ENCODE assay signal across 22 cellular contexts in the genomic region with DNA sequence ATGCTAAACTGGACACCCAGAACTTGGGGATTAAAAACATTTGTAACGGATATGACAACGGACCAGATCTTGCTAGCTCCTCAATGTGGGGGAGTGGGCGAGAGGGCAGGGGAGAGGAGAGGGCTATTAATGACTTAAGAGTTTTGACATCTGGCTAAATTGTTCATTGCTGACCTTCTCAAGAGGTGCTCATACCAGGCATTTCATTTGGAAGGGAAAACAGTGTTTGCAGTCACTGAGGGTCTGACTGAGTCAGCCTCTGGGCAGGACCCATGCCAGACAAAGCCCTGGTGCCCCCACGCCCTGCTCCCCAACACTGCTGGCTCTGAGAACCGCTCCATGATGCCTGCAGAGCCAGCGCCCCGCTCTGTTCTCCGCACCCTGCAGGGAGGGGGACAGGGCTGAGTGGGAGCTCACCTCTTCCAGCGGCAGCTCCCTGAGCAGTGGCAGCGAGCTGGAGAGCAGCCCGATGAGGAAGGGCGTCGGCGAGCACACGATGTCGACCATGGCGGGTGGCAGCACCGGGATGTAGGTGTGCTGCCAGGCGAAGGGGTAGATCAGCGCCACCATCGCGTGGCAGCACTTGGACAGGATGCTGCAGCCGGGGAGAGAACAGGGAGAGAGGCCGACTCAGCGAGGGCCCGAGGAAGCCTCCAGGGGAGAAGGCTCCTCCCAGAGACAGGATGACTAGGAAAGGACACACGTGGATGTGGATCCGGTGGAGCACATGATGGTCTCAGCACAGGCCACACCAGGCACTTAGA. TPM values are rescaled to one million over a fixed set of nuclear protein-coding genes. Genes with fewer than 3 reads are reported as not detected.
DNase-seq lines count a peak whose midpoint lies in the region; ATAC-seq, FAIRE-seq and TF ChIP-seq lines count a peak whose summit lies in the region.
"Had no signal": no experiment of that assay in that cellular context is flagged by ENCODE, and none has a peak within 500 bp of the region (broad histone marks: within the 10 kb centered on the region; RNA-seq: fewer than 3 reads in every experiment).

No MANE protein-coding gene starts in this region.

- H3K4me3 ChIP-seq in astrocyte of the spinal cord (ENCODE audit: low read depth, low read length) (no peak overlapping the region), mesendoderm (ENCODE audit: low read length) (no peak overlapping the region), brain microvascular endothelial cell (ENCODE audit: low read depth, low read length) (no peak overlapping the region)
- H3K4me3 ChIP-seq: right lobe of liver, transverse colon had no signal

- no peak overlapping the region for H4K5ac ChIP-seq in mesendoderm (ENCODE audit: low read length)

- H3K36me3 ChIP-seq in mesendoderm (ENCODE audit: control insufficient read depth, insufficient read depth, low read length) (no peaks in the 10 kb centered on the region), brain microvascular endothelial cell (replicated peaks) (no peaks in the 10 kb centered on the region)
- H3K36me3 ChIP-seq: neutrophil, right lobe of liver, transverse colon had no signal

- no peak for FAIRE-seq in H54 (lab: Jason Lieb, UNC)

- WGBS in mesendoderm (ENCODE audit: extremely low coverage, insufficient coverage, low lambda C conversion rate) = no CpG with 5 or more reads among the region's 28 CpGs

- TF ChIP-seq POLR2A in H54 (IDR thresholded peaks at IDR 0.05; ENCODE audit: low read depth, low read length) = no peak

- H3K79me2 ChIP-seq in mesendoderm (ENCODE audit: control insufficient read depth, insufficient read depth, low read length) = no peaks in the 10 kb centered on the region

- H3K56ac ChIP-seq in mesendoderm (ENCODE audit: low read length) = peak overlapping the region; percentile 15

- H3K23ac ChIP-seq in mesendoderm (ENCODE audit: low read length) = no peak overlapping the region

- no peak overlapping the region for H2BK120ac ChIP-seq in mesendoderm (ENCODE audit: low read depth, low read length)

- H4K8ac ChIP-seq in mesendoderm (ENCODE audit: low read depth, low read length) = no peak overlapping the region

- H3K4me1 ChIP-seq in mesendoderm (ENCODE audit: control insufficient read depth, low read depth, low read length) = no peaks in the 10 kb centered on the region
- H3K4me1 ChIP-seq: right lobe of liver had no signal

- H2AK5ac ChIP-seq in mesendoderm (ENCODE audit: low read length) = no peak overlapping the region

- DNase-seq in A172 (ENCODE audit: low spot score) = peak; percentile 38
- DNase-seq in H54 (ENCODE audit: insufficient read length, low spot score) = peak; percentile 53
- DNase-seq in astrocyte of the spinal cord (ENCODE audit: low read depth, low spot score) = peak; percentile 35
- DNase-seq in mesendoderm = no peak
- DNase-seq in brain microvascular endothelial cell = no peak
- DNase-seq in COR-L47 (lab: John Stamatoyannopoulos, UW) = no peak
- DNase-seq: ACHN; activated CD4-positive, alpha-beta T cell treated with anti-CD3 and anti-CD28 coated beads for 4 hours; activated gamma-delta T cell; CD4-positive, CD25-positive, alpha-beta regulatory T cell; DND-41; left colon; midbrain; NCI-H1105 treated with DMSO at 0.1 percent for 48 hours; NCI-H82; PC-3; right lobe of liver; stimulated activated naive CD8-positive, alpha-beta T cell treated with anti-CD3 and anti-CD28 coated beads, Interleukin-15, Interleukin-2, amounts not matched to agents 100 U/mL and 50 U/mL, for 24 hours; transverse colon had no signal

- H3K9ac ChIP-seq in mesendoderm (ENCODE audit: low read length) = no peak overlapping the region

- no peak overlapping the region for H2BK15ac ChIP-seq in mesendoderm (replicated peaks; ENCODE audit: low read depth)

- no peak overlapping the region for H3K4ac ChIP-seq in mesendoderm (ENCODE audit: low read depth, low read length)

- in situ Hi-C loops in astrocyte of the spinal cord (cut with HindIII; ENCODE audit: low sequenced_read_pairs) = no loop called here
- in situ Hi-C loops in brain microvascular endothelial cell (cut with HindIII; ENCODE audit: low pct_ligation_motif_present, low sequenced_read_pairs) = no loop called here

- H3K27ac ChIP-seq in mesendoderm (ENCODE audit: low read depth, low read length) (no peak overlapping the region), brain microvascular endothelial cell (no peak overlapping the region)
- H3K27ac ChIP-seq: neutrophil, right lobe of liver, transverse colon had no signal

- ATAC-seq in HG02798 (IDR thresholded peaks at IDR 0.05; ENCODE audit: poor library complexity, unreplicated experiment) (no peak), GM21737 (IDR thresholded peaks at IDR 0.05; ENCODE audit: unreplicated experiment) (no peak)
- ATAC-seq: stimulated activated naive CD8-positive, alpha-beta T cell treated with anti-CD3 and anti-CD28 coated beads, Interleukin-15, Interleukin-2, amounts not matched to agents 100 U/mL and 50 U/mL, for 24 hours had no signal

- H2BK5ac ChIP-seq in mesendoderm (ENCODE audit: low read length) = no peak overlapping the region

- H3K27me3 ChIP-seq in mesendoderm (ENCODE audit: insufficient read depth, low read length, poor library complexity) (no peaks in the 10 kb centered on the region), brain microvascular endothelial cell (replicated peaks) (no peaks in the 10 kb centered on the region)
- H3K27me3 ChIP-seq: right lobe of liver, transverse colon had no signal

- H3K18ac ChIP-seq in mesendoderm (ENCODE audit: low read length) = no peak overlapping the region

- H3K79me1 ChIP-seq in mesendoderm (ENCODE audit: low read length) = no peaks in the 10 kb centered on the region

- TF ChIP-seq CTCF in astrocyte of the spinal cord (IDR thresholded peaks at IDR 0.05; ENCODE audit: low read depth, low read length) = no peak
- TF ChIP-seq CTCF in brain microvascular endothelial cell (IDR thresholded peaks at IDR 0.05; ENCODE audit: low read depth, low read length, missing control alignments) = no peak

- no peak overlapping the region for H3K4me2 ChIP-seq in mesendoderm (ENCODE audit: low read length)

RNA-seq across cellular contexts. Expression of a gene that starts 47.8 kb away (rescaled TPM):
- total RNA-seq in A172 (2014; rRNA removed; shearing (Covaris generic)) = 52.0 and 66.3 TPM in 2 replicates
- 65.3 TPM for polyA plus RNA-seq in mesendoderm (2013, experiment 1 of 2)
- 68.9 TPM for polyA plus RNA-seq in mesendoderm (2013, experiment 2 of 2)

Comparison
In these comparisons a context has a peak if more than half of its experiments do, and no peak if none do; other contexts are left out.
1. DNase-seq: peak in A172 (single experiment), H54 (single experiment) and astrocyte of the spinal cord (single experiment); none in mesendoderm (single experiment), brain microvascular endothelial cell (single experiment) and COR-L47 (single experiment).